ENCODE assay signal across 9 cellular contexts in genomic region chr2:65710779-65711295, GRCh38.
DNase-seq lines count a peak whose midpoint lies in the region; ATAC-seq and TF ChIP-seq lines count a peak whose summit lies in the region.
"Had no signal": no experiment of that assay in that cellular context is flagged by ENCODE, and none has a peak within 500 bp of the region (broad histone marks: within the 10 kb centered on the region; RNA-seq: fewer than 3 reads in every experiment).

No MANE protein-coding gene starts in this region.

- no peaks in the 10 kb centered on the region for H3K79me2 ChIP-seq in DOHH2 (ENCODE audit: control insufficient read depth, low read length)

- no peaks in the 10 kb centered on the region for H3K9me3 Mint-ChIP-seq in HFFc6

- peak; percentile 53 for TF ChIP-seq CTCF in DOHH2 (IDR thresholded peaks at IDR 0.05; ENCODE audit: low read depth, low read length, poor library complexity, severe bottlenecking)
- TF ChIP-seq CTCF in HFFc6 (IDR thresholded peaks at IDR 0.05) = peak; percentile 74

- H3K36me3 Mint-ChIP-seq in HFFc6 (ENCODE audit: low read depth) = no peaks in the 10 kb centered on the region

- H3F3A ChIP-seq in DOHH2 (ENCODE audit: control insufficient read depth, insufficient read depth) = no peaks in the 10 kb centered on the region

- H3K4me1 Mint-ChIP-seq in HFFc6 (ENCODE audit: low read depth) = peaks cover 29% of the 10 kb centered on the region

- peaks cover 14% of the 10 kb centered on the region; the same call in 1 of the 2 replicates for H3K27me3 ChIP-seq in DOHH2 (ENCODE audit: control insufficient read depth, low read length)

- peaks cover 6% of the 10 kb centered on the region for H3K27me3 Mint-ChIP-seq in HFFc6 (ENCODE audit: insufficient read depth)

- no peaks in the 10 kb centered on the region for H3K9me2 ChIP-seq in DOHH2 (replicated peaks; ENCODE audit: control insufficient read depth, low read length)

- DNase-seq in HFFc6 (peak; percentile 37), SHP77 treated with DMSO at 0.1 percent for 48 hours (lab: John Stamatoyannopoulos, UW) (peak; percentile 11), kidney glomerular epithelial cell (lab: John Stamatoyannopoulos, UW) (peak; percentile 18), GDM1 (lab: John Stamatoyannopoulos, UW) (no peak), GM03348 (ENCODE audit: low spot score) (no peak)
- no peak for DNase-seq in activated naive CD4-positive, alpha-beta T cell (lab: John Stamatoyannopoulos, UW)
- DNase-seq: NCI-H1436 had no signal

- no peak overlapping the region for H3K4me2 ChIP-seq in DOHH2 (ENCODE audit: low read length)

- no peak for ATAC-seq in HG03565 (IDR thresholded peaks at IDR 0.05; ENCODE audit: unreplicated experiment)

- H4K20me1 ChIP-seq in DOHH2 (ENCODE audit: control insufficient read depth, insufficient read depth, low read depth, low read length) = no peaks in the 10 kb centered on the region

- no peak overlapping the region for H3K27ac ChIP-seq in DOHH2 (ENCODE audit: low read depth, low read length)

- no peaks in the 10 kb centered on the region for H3K9me3 ChIP-seq in DOHH2 (ENCODE audit: control insufficient read depth, insufficient read depth, low read length)

- H3K4me3 Mint-ChIP-seq in HFFc6 = no peak overlapping the region

- H3K4me3 ChIP-seq in DOHH2 (ENCODE audit: low read length) = no peak overlapping the region

- H3K36me3 ChIP-seq in DOHH2 (ENCODE audit: control insufficient read depth, low read length) = no peaks in the 10 kb centered on the region

- H3K27ac Mint-ChIP-seq in HFFc6 = no peak overlapping the region

- H3K4me1 ChIP-seq in DOHH2 (ENCODE audit: control insufficient read depth, low read length) = no peaks in the 10 kb centered on the region

Comparison
In these comparisons a context has a peak if more than half of its experiments do, and no peak if none do; other contexts are left out.
1. DNase-seq: peak in HFFc6 (single experiment), SHP77 treated with DMSO at 0.1 percent for 48 hours (single experiment) and kidney glomerular epithelial cell (single experiment); none in GDM1 (single experiment), GM03348 (single experiment) and activated naive CD4-positive, alpha-beta T cell (0 of 4).